In genomic region chr4:3611778-3612177, GRCh38 we compare ENCODE assay signal across 20 cellular contexts.
"Had no signal": no experiment of that assay in that cellular context is flagged by ENCODE, and none has a peak within 500 bp of the region (broad histone marks: within the 10 kb centered on the region; RNA-seq: fewer than 3 reads in every experiment).

No MANE protein-coding gene starts in this region.

- H3K4me3 Mint-ChIP-seq: activated CD8-positive, alpha-beta memory T cell treated with anti-CD3 and anti-CD28 coated beads, Interleukin-2, amount 10 ng/mL, durations not matched to agents 7 days and 5 days; activated naive CD4-positive, alpha-beta T cell treated with anti-CD3 and anti-CD28 coated beads, Interleukin-2, amount 10 ng/mL, durations not matched to agents 7 days and 5 days; activated T-cell treated with anti-CD3 and anti-CD28 coated beads, Interleukin-2, amount 50 U/mL, for 24 hours; activated T-helper 1 cell treated with anti-CD3 and anti-CD28 coated beads, Interleukin-12 subunit alpha, Interleukin-12 subunit beta, Interleukin-2, Interleukin-4 antibody, amounts not matched to agents 30 ng/mL and 10 ng/mL and 1 ng/mL, durations not matched to agents 14 hours and 24 hours and 36 hours; T-helper 1 cell treated with Interleukin-12 subunit alpha and Interleukin-12 subunit beta and Interleukin-4 antibody, amounts not matched to agents 30 μg/mL and 1 μg/mL, for 36 hours had no signal

- H3K4me1 ChIP-seq: SJSA1 had no signal

- H3K27ac ChIP-seq: breast epithelium, SJSA1 had no signal

- H3K36me3 ChIP-seq: breast epithelium, MG63, SJSA1 had no signal

- H3K36me3 Mint-ChIP-seq: activated CD8-positive, alpha-beta memory T cell treated with anti-CD3 and anti-CD28 coated beads, Interleukin-2, amount 10 ng/mL, durations not matched to agents 7 days and 5 days; activated naive CD4-positive, alpha-beta T cell treated with anti-CD3 and anti-CD28 coated beads, Interleukin-2, amount 10 ng/mL, durations not matched to agents 7 days and 5 days had no signal

- H3K4me3 ChIP-seq: breast epithelium, MG63, SJSA1 had no signal

- DNase-seq: activated CD4-positive, alpha-beta T cell treated with anti-CD3 and anti-CD28 coated beads for 48 hours; activated CD4-positive, alpha-beta T cell treated with anti-CD3 and anti-CD28 coated beads, Interleukin-2, amount 50 U/mL, for 48 hours; activated CD8-positive, alpha-beta memory T cell treated with anti-CD3 and anti-CD28 coated beads, Interleukin-2, amount 10 ng/mL, durations not matched to agents 7 days and 5 days; activated gamma-delta T cell treated with Interleukin-2 at 50 U/mL for 16 hours; activated naive CD4-positive, alpha-beta T cell treated with anti-CD3 and anti-CD28 coated beads, Interleukin-2, amount 10 ng/mL, durations not matched to agents 7 days and 5 days; activated T-cell treated with anti-CD3 and anti-CD28 coated beads, Interleukin-2, amount 50 U/mL, for 24 hours; caudate nucleus; MG63; NCI-H1105 treated with DMSO at 0.1 percent for 48 hours; NCI-H1436 treated with DMSO at 0.1 percent for 48 hours; NCI-H187; NCI-H2081; NCI-H510A treated with DMSO at 0.1 percent for 48 hours; PC-3; SHP77; SW 1271 had no signal

- H3K9me3 ChIP-seq: breast epithelium, MG63, SJSA1 had no signal

- H3K27me3 ChIP-seq: breast epithelium, MG63 had no signal

- H3K4me1 Mint-ChIP-seq: activated CD8-positive, alpha-beta memory T cell treated with anti-CD3 and anti-CD28 coated beads, Interleukin-2, amount 10 ng/mL, durations not matched to agents 7 days and 5 days; activated naive CD4-positive, alpha-beta T cell treated with anti-CD3 and anti-CD28 coated beads, Interleukin-2, amount 10 ng/mL, durations not matched to agents 7 days and 5 days had no signal

- H3K27ac Mint-ChIP-seq: activated CD8-positive, alpha-beta memory T cell treated with anti-CD3 and anti-CD28 coated beads, Interleukin-2, amount 10 ng/mL, durations not matched to agents 7 days and 5 days; activated naive CD4-positive, alpha-beta T cell treated with anti-CD3 and anti-CD28 coated beads, Interleukin-2, amount 10 ng/mL, durations not matched to agents 7 days and 5 days; activated T-cell treated with anti-CD3 and anti-CD28 coated beads, Interleukin-2, amount 50 U/mL, for 24 hours; activated T-helper 1 cell treated with anti-CD3 and anti-CD28 coated beads, Interleukin-12 subunit alpha, Interleukin-12 subunit beta, Interleukin-2, Interleukin-4 antibody, amounts not matched to agents 30 ng/mL and 10 ng/mL and 1 ng/mL, durations not matched to agents 14 hours and 24 hours and 36 hours; T-helper 1 cell treated with Interleukin-12 subunit alpha and Interleukin-12 subunit beta and Interleukin-4 antibody, amounts not matched to agents 30 μg/mL and 1 μg/mL, for 36 hours had no signal

- H3K27me3 Mint-ChIP-seq: activated CD8-positive, alpha-beta memory T cell treated with anti-CD3 and anti-CD28 coated beads, Interleukin-2, amount 10 ng/mL, durations not matched to agents 7 days and 5 days; activated naive CD4-positive, alpha-beta T cell treated with anti-CD3 and anti-CD28 coated beads, Interleukin-2, amount 10 ng/mL, durations not matched to agents 7 days and 5 days; activated T-cell treated with anti-CD3 and anti-CD28 coated beads, Interleukin-2, amount 50 U/mL, for 24 hours had no signal
